ENCODE assay signal across 1 cellular context in genomic region chr1:230753586-230754251, GRCh38.
A peak's percentile ranks its signal among the peaks of the same experiment; 100 is the strongest.
TF ChIP-seq lines count a peak whose summit lies in the region.

No MANE protein-coding gene starts in this region.

TF ChIP-seq in HepG2, 621 proteins besides CTCF, POLR2A, EP300 and RAD21 (continued from another document and continues in another):
- TF ChIP-seq, protein P1, sequence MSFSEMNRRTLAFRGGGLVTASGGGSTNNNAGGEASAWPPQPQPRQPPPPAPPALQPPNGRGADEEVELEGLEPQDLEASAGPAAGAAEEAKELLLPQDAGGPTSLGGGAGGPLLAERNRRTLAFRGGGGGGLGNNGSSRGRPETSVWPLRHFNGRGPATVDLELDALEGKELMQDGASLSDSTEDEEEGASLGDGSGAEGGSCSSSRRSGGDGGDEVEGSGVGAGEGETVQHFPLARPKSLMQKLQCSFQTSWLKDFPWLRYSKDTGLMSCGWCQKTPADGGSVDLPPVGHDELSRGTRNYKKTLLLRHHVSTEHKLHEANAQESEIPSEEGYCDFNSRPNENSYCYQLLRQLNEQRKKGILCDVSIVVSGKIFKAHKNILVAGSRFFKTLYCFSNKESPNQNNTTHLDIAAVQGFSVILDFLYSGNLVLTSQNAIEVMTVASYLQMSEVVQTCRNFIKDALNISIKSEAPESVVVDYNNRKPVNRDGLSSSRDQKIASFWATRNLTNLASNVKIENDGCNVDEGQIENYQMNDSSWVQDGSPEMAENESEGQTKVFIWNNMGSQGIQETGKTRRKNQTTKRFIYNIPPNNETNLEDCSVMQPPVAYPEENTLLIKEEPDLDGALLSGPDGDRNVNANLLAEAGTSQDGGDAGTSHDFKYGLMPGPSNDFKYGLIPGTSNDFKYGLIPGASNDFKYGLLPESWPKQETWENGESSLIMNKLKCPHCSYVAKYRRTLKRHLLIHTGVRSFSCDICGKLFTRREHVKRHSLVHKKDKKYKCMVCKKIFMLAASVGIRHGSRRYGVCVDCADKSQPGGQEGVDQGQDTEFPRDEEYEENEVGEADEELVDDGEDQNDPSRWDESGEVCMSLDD (CRISPR knock-in tag; IDR thresholded peaks at IDR 0.05; ENCODE audit: borderline replicate concordance), result no peak
- no peak for TF ChIP-seq ZBTB34 (CRISPR knock-in tag; IDR thresholded peaks at IDR 0.05)
- TF ChIP-seq ZNF563 (CRISPR knock-in tag; IDR thresholded peaks at IDR 0.05), result no peak
- no peak for TF ChIP-seq TCF7L2 (IDR thresholded peaks at IDR 0.05; ENCODE audit: low read depth, low read length)
- TF ChIP-seq SNAPC2 (CRISPR knock-in tag; IDR thresholded peaks at IDR 0.05), result no peak
- 0 out of 2 replicates have a peak, but pooled peaks have one; percentile 60 for TF ChIP-seq ZNF772 (CRISPR knock-in tag; IDR thresholded peaks at IDR 0.05)
- no peak for TF ChIP-seq TFE3 (CRISPR knock-in tag; IDR thresholded peaks at IDR 0.05)
- TF ChIP-seq NFKB2 (CRISPR knock-in tag; IDR thresholded peaks at IDR 0.05; ENCODE audit: borderline replicate concordance), result peak; percentile 43; the same call in 1 of the 2 replicates
- TF ChIP-seq, protein P2, sequence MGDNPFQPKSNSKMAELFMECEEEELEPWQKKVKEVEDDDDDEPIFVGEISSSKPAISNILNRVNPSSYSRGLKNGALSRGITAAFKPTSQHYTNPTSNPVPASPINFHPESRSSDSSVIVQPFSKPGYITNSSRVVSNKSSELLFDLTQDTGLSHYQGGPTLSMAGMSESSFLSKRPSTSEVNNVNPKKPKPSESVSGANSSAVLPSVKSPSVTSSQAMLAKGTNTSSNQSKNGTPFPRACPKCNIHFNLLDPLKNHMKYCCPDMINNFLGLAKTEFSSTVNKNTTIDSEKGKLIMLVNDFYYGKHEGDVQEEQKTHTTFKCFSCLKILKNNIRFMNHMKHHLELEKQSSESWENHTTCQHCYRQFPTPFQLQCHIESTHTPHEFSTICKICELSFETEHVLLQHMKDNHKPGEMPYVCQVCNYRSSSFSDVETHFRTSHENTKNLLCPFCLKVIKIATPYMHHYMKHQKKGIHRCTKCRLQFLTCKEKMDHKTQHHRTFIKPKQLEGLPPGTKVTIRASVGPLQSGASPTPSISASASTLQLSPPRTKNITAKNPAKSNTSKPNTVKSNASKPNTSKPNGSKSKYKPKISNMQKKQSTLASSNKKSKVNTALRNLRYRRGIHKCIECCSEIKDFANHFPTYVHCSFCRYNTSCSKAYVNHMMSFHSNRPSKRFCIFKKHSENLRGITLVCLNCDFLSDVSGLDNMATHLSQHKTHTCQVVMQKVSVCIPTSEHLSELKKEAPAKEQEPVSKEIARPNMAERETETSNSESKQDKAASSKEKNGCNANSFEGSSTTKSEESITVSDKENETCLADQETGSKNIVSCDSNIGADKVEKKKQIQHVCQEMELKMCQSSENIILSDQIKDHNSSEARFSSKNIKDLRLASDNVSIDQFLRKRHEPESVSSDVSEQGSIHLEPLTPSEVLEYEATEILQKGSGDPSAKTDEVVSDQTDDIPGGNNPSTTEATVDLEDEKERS (CRISPR knock-in tag; IDR thresholded peaks at IDR 0.05), result no peak
- TF ChIP-seq ZC3H13 (CRISPR knock-in tag; IDR thresholded peaks at IDR 0.05), result no peak
- TF ChIP-seq ZNF781 (CRISPR knock-in tag; IDR thresholded peaks at IDR 0.05; ENCODE audit: borderline replicate concordance, not compliant biosample characterization), result no peak
- no peak for TF ChIP-seq PRDM4 (CRISPR knock-in tag; IDR thresholded peaks at IDR 0.05; ENCODE audit: borderline replicate concordance)
- TF ChIP-seq DR1 (CRISPR knock-in tag; IDR thresholded peaks at IDR 0.05), result no peak
- TF ChIP-seq CENPT (CRISPR knock-in tag; IDR thresholded peaks at IDR 0.05; ENCODE audit: low read depth), result no peak
- TF ChIP-seq CCAR2 (optimal IDR thresholded peaks at IDR 0.05; ENCODE audit: low read depth, low read length), result no peak
- TF ChIP-seq SMAD3 (CRISPR knock-in tag; IDR thresholded peaks at IDR 0.05), result no peak
- TF ChIP-seq NPAS2 (CRISPR knock-in tag; IDR thresholded peaks at IDR 0.05; ENCODE audit: borderline replicate concordance), result no peak
- TF ChIP-seq RNF219 (CRISPR knock-in tag; IDR thresholded peaks at IDR 0.05), result no peak
- peak; percentile 48; the same call in 1 of the 2 replicates for TF ChIP-seq ZNF263 (CRISPR knock-in tag; IDR thresholded peaks at IDR 0.05)
- no peak for TF ChIP-seq ZSCAN12 (CRISPR knock-in tag; IDR thresholded peaks at IDR 0.05)
- no peak for TF ChIP-seq FOXO1 (CRISPR knock-in tag; IDR thresholded peaks at IDR 0.05)
- TF ChIP-seq MED1 (CRISPR knock-in tag; IDR thresholded peaks at IDR 0.05), result no peak
- TF ChIP-seq, protein P3, sequence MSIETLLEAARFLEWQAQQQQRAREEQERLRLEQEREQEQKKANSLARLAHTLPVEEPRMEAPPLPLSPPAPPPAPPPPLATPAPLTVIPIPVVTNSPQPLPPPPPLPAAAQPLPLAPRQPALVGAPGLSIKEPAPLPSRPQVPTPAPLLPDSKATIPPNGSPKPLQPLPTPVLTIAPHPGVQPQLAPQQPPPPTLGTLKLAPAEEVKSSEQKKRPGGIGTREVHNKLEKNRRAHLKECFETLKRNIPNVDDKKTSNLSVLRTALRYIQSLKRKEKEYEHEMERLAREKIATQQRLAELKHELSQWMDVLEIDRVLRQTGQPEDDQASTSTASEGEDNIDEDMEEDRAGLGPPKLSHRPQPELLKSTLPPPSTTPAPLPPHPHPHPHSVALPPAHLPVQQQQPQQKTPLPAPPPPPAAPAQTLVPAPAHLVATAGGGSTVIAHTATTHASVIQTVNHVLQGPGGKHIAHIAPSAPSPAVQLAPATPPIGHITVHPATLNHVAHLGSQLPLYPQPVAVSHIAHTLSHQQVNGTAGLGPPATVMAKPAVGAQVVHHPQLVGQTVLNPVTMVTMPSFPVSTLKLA (IDR thresholded peaks at IDR 0.05), result no peak
- TF ChIP-seq MYNN (CRISPR knock-in tag; IDR thresholded peaks at IDR 0.05; ENCODE audit: low read depth), result no peak
- TF ChIP-seq CC2D1A (CRISPR knock-in tag; IDR thresholded peaks at IDR 0.05), result no peak
- TF ChIP-seq TCF12 (IDR thresholded peaks at IDR 0.05), result no peak
- TF ChIP-seq TCF12 (CRISPR knock-in tag; IDR thresholded peaks at IDR 0.05), result no peak
- TF ChIP-seq IRX3 (CRISPR knock-in tag; IDR thresholded peaks at IDR 0.05; ENCODE audit: borderline replicate concordance, low read depth), result no peak
- peak; percentile 30; the same call in 1 of the 2 replicates for TF ChIP-seq SAP130 (CRISPR knock-in tag; IDR thresholded peaks at IDR 0.05; ENCODE audit: low read depth)
- no peak for TF ChIP-seq SAFB2 (CRISPR knock-in tag; IDR thresholded peaks at IDR 0.05; ENCODE audit: borderline replicate concordance, low read depth)
- no peak for TF ChIP-seq ZNF570 (CRISPR knock-in tag; IDR thresholded peaks at IDR 0.05; ENCODE audit: borderline replicate concordance)
- no peak for TF ChIP-seq NR2F6 (IDR thresholded peaks at IDR 0.05)
- TF ChIP-seq NR2F6 (CRISPR knock-in tag; IDR thresholded peaks at IDR 0.05), result no peak
- no peak for TF ChIP-seq POGK (CRISPR knock-in tag; conservative IDR thresholded peaks at IDR 0.05)
- no peak for TF ChIP-seq SP140L (CRISPR knock-in tag; IDR thresholded peaks at IDR 0.05; ENCODE audit: borderline replicate concordance)
- TF ChIP-seq ZNF747 (CRISPR knock-in tag; IDR thresholded peaks at IDR 0.05; ENCODE audit: borderline replicate concordance), result no peak
- 0 out of 2 replicates have a peak, but pooled peaks have one; percentile 47 for TF ChIP-seq PCBP1 (IDR thresholded peaks at IDR 0.05; ENCODE audit: borderline replicate concordance, low read depth, low read length)
- no peak for TF ChIP-seq MATR3 (CRISPR knock-in tag; IDR thresholded peaks at IDR 0.05)
- no peak for TF ChIP-seq ZFP36 (IDR thresholded peaks at IDR 0.05; ENCODE audit: borderline replicate concordance, low read depth, low read length, partially characterized antibody)
- TF ChIP-seq SP4 (CRISPR knock-in tag; IDR thresholded peaks at IDR 0.05), result peak; percentile 19; the same call in 1 of the 2 replicates
- TF ChIP-seq ZNF883 (CRISPR knock-in tag; IDR thresholded peaks at IDR 0.05; ENCODE audit: not compliant biosample characterization), result peak; percentile 40
- TF ChIP-seq ZNF20 (CRISPR knock-in tag; IDR thresholded peaks at IDR 0.05), result no peak
- TF ChIP-seq IRF1 (CRISPR knock-in tag; IDR thresholded peaks at IDR 0.05; ENCODE audit: low read depth), result no peak
- TF ChIP-seq ZNF577 (CRISPR knock-in tag; IDR thresholded peaks at IDR 0.05; ENCODE audit: borderline replicate concordance, low read depth), result no peak
- TF ChIP-seq ZNF296 (CRISPR knock-in tag; conservative IDR thresholded peaks at IDR 0.05), result no peak
- no peak for TF ChIP-seq CHD4 (IDR thresholded peaks at IDR 0.05; ENCODE audit: borderline replicate concordance, low read length)
- TF ChIP-seq CREBL2 (CRISPR knock-in tag; IDR thresholded peaks at IDR 0.05; ENCODE audit: borderline replicate concordance), result no peak
- no peak for TF ChIP-seq ZNF180 (CRISPR knock-in tag; IDR thresholded peaks at IDR 0.05; ENCODE audit: borderline replicate concordance, low read depth)
- TF ChIP-seq KAT7 (CRISPR knock-in tag; IDR thresholded peaks at IDR 0.05; ENCODE audit: borderline replicate concordance), result no peak
- TF ChIP-seq ZBTB20 (CRISPR knock-in tag; IDR thresholded peaks at IDR 0.05; ENCODE audit: borderline replicate concordance, low read depth), result no peak
